In genomic region chr1:86747304-86747703, GRCh38 we compare ENCODE assay signal across 1 cellular context.
TF ChIP-seq lines count a peak whose summit lies in the region.

No MANE protein-coding gene starts in this region.

TF ChIP-seq in HepG2, 621 proteins besides CTCF, POLR2A, EP300 and RAD21:
- no peak for TF ChIP-seq ZBTB40 (IDR thresholded peaks at IDR 0.05)
- no peak for TF ChIP-seq ZBTB40 (CRISPR knock-in tag; IDR thresholded peaks at IDR 0.05)
- no peak for TF ChIP-seq ZNF337 (CRISPR knock-in tag; IDR thresholded peaks at IDR 0.05; ENCODE audit: borderline replicate concordance, low read depth)
- no peak for TF ChIP-seq RFX1 (IDR thresholded peaks at IDR 0.05)
- no peak for TF ChIP-seq ZBTB8A (CRISPR knock-in tag; IDR thresholded peaks at IDR 0.05; ENCODE audit: borderline replicate concordance, low read depth)
- TF ChIP-seq ELF1 (CRISPR knock-in tag; IDR thresholded peaks at IDR 0.05): no peak
- TF ChIP-seq ZBTB39 (CRISPR knock-in tag; IDR thresholded peaks at IDR 0.05): no peak
- TF ChIP-seq NCOR1 (IDR thresholded peaks at IDR 0.05; ENCODE audit: borderline replicate concordance, low read length): no peak
- TF ChIP-seq ATF7-NPFF (CRISPR knock-in tag; IDR thresholded peaks at IDR 0.05; ENCODE audit: low read depth): no peak
- TF ChIP-seq SPEN (CRISPR knock-in tag; IDR thresholded peaks at IDR 0.05; ENCODE audit: low read depth): no peak
- no peak for TF ChIP-seq THRA (CRISPR knock-in tag; IDR thresholded peaks at IDR 0.05; ENCODE audit: borderline replicate concordance)
- no peak for TF ChIP-seq MLX (CRISPR knock-in tag; IDR thresholded peaks at IDR 0.05)
- no peak for TF ChIP-seq ZNF382 (CRISPR knock-in tag; IDR thresholded peaks at IDR 0.05; ENCODE audit: borderline replicate concordance)
- TF ChIP-seq TEAD2 (CRISPR knock-in tag; IDR thresholded peaks at IDR 0.05): no peak
- no peak for TF ChIP-seq ZNF776 (CRISPR knock-in tag; IDR thresholded peaks at IDR 0.05)
- no peak for TF ChIP-seq CBFB (CRISPR knock-in tag; IDR thresholded peaks at IDR 0.05)
- no peak for TF ChIP-seq SMAD3 (CRISPR knock-in tag; IDR thresholded peaks at IDR 0.05)
- TF ChIP-seq HMG20A (CRISPR knock-in tag; IDR thresholded peaks at IDR 0.05; ENCODE audit: borderline replicate concordance): no peak
- TF ChIP-seq REPIN1 (CRISPR knock-in tag; IDR thresholded peaks at IDR 0.05; ENCODE audit: borderline replicate concordance, low read depth): no peak
- no peak for TF ChIP-seq ZBTB46 (CRISPR knock-in tag; IDR thresholded peaks at IDR 0.05; ENCODE audit: borderline replicate concordance)
